24 cellular contexts compared by ENCODE assay signal in the genomic region with DNA sequence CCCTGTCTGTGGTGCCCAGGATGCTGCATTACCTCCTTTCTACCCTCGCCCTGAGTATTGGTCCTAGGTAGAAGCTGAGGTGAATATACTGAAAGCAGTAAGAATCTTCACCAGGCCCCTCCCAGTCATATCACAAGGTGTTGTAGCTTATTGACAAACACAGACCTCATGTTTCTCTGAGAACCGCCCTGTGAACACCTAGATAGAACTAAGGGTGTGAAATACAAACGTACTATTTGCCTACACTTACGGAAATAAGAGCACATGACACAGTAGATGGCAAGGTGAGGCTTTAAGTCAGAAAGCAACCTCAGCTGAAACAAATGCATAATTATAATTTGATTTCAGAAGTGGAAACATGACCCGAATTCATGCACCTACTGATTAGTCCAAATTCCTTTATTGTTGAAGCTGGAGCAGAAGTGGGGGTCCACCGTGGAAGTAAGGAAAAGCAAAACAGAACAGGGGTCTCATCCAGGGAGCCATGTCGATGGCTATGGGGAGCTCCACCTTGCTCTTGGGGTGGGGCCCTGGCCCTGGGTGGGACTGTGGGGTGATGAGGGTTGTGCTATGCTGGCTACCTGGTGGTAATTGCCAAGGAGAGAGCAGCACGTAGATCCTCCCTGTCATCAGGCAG. TPM values are rescaled to one million over a fixed set of nuclear protein-coding genes. Genes with fewer than 3 reads are reported as not detected.
"Had no signal": no experiment of that assay in that cellular context is flagged by ENCODE, and none has a peak within 500 bp of the region (broad histone marks: within the 10 kb centered on the region; RNA-seq: fewer than 3 reads in every experiment).

Gene NPSR1, plus strand, starts transcription at position 587 of the 637 bp plus-strand sequence. CDS start 195 bp downstream, outside the sequence.

- H3K9me3 ChIP-seq: SJSA1 had no signal

- FAIRE-seq: HepG2, RCC 7860 had no signal

- ATAC-seq: HepG2 had no signal

- H3K4me3 ChIP-seq: SJSA1, SK-N-MC had no signal

- H3K36me3 ChIP-seq: SJSA1 had no signal

- H3K27ac ChIP-seq: SJSA1, SK-N-MC had no signal

- DNase-seq: IMR-90, Karpas-422, KG1, MM.1S, NCI-H1092 treated with DMSO at 0.1 percent for 48 hours, NCI-H1436, NCI-H187, NCI-H2029, NCI-H2081 treated with DMSO at 0.1 percent for 48 hours, NCI-H2171, NCI-H226, NCI-H446, NCI-H510A, NCI-H524 treated with DMSO at 0.1 percent for 48 hours, NCI-H69, NCI-H774, Right ventricle myocardium superior, RPMI8226, SIG-M5 had no signal

- H3K27me3 ChIP-seq: SJSA1 had no signal

- H3K4me1 ChIP-seq: SJSA1 had no signal

RNA-seq across cellular contexts. Expression of gene NPSR1, which starts in this region (rescaled TPM):
- total RNA-seq: HepG2, HT1080, IMR-90, Right ventricle myocardium superior, SJSA1 had no signal
